28 cellular contexts compared by ENCODE assay signal in genomic region chr14:22671622-22672021, GRCh38. TPM values are rescaled to one million over a fixed set of nuclear protein-coding genes. Genes with fewer than 3 reads are reported as not detected.
A peak's percentile ranks its signal among the peaks of the same experiment; 100 is the strongest.
DNase-seq lines count a peak whose midpoint lies in the region; ATAC-seq lines count a peak whose summit lies in the region.
"Had no signal": no experiment of that assay in that cellular context is flagged by ENCODE, and none has a peak within 500 bp of the region (broad histone marks: within the 10 kb centered on the region; RNA-seq: fewer than 3 reads in every experiment).

No MANE protein-coding gene starts in this region.

- H3K27me3 Mint-ChIP-seq in activated CD8-positive, alpha-beta memory T cell treated with anti-CD3 and anti-CD28 coated beads, Interleukin-2, amount 10 ng/mL, durations not matched to agents 7 days and 5 days = peaks cover 17% of the 10 kb centered on the region
- H3K27me3 Mint-ChIP-seq in activated T-helper 17 cell treated with anti-CD3 and anti-CD28 coated beads, Interleukin-2, amount 50 U/mL, for 72 hours = peaks cover 3% of the 10 kb centered on the region

- CTCF ChIA-PET in activated CD8-positive, alpha-beta memory T cell treated with anti-CD3 and anti-CD28 coated beads, Interleukin-2, amount 10 ng/mL, durations not matched to agents 7 days and 5 days (lab: Charles Lee) = interaction anchor here (1.3 kb wide), 1 partner anchor 60 kb away, joined by 3 read pairs; no protein-coding TSS in a partner anchor

- no peaks in the 10 kb centered on the region for H3K9me3 Mint-ChIP-seq in activated CD8-positive, alpha-beta memory T cell treated with anti-CD3 and anti-CD28 coated beads, Interleukin-2, amount 10 ng/mL, durations not matched to agents 7 days and 5 days (ENCODE audit: low read depth)
- H3K9me3 Mint-ChIP-seq in activated T-helper 17 cell treated with anti-CD3 and anti-CD28 coated beads, Interleukin-2, amount 50 U/mL, for 72 hours = no peaks in the 10 kb centered on the region
- H3K9me3 Mint-ChIP-seq: activated B cell treated with CpG ODN at 0.5 μM for 24 hours; dendritic cell treated with granulocyte-macrophage colony-stimulating factor and Interleukin-4, amounts not matched to agents 40 ng/mL and 50 ng/mL, for 4 days had no signal

- H3K4me3 Mint-ChIP-seq in activated CD8-positive, alpha-beta memory T cell treated with anti-CD3 and anti-CD28 coated beads, Interleukin-2, amount 10 ng/mL, durations not matched to agents 7 days and 5 days = no peak overlapping the region
- no peak overlapping the region for H3K4me3 Mint-ChIP-seq in activated T-helper 17 cell treated with anti-CD3 and anti-CD28 coated beads, Interleukin-2, amount 50 U/mL, for 72 hours
- H3K4me3 Mint-ChIP-seq: activated B cell treated with CpG ODN at 0.5 μM for 24 hours; dendritic cell treated with granulocyte-macrophage colony-stimulating factor and Interleukin-4, amounts not matched to agents 40 ng/mL and 50 ng/mL, for 4 days; immature natural killer cell; nephron had no signal

- H3K27me3 ChIP-seq in H7 (ENCODE audit: control insufficient read depth, insufficient read depth, low read length) = no peaks in the 10 kb centered on the region
- H3K27me3 ChIP-seq: gastroesophageal sphincter, left lung, pancreas had no signal

- no peak for DNase-seq in activated CD8-positive, alpha-beta memory T cell treated with anti-CD3 and anti-CD28 coated beads, Interleukin-2, amount 10 ng/mL, durations not matched to agents 7 days and 5 days
- no peak for DNase-seq in activated CD8-positive, alpha-beta memory T cell treated with anti-CD3 and anti-CD28 coated beads, Interleukin-2, amount 50 U/mL, for 4 hours
- peak; percentile 32 for DNase-seq in stimulated activated CD8-positive, alpha-beta memory T cell treated with anti-CD3 and anti-CD28 coated beads, Interleukin-4, amount 100 ng/mL, for 48 hours
- DNase-seq in SHP77 (lab: John Stamatoyannopoulos, UW) (no peak), H7 (no peak), dedifferentiated amniotic fluid mesenchymal stem cell (ENCODE audit: extremely low spot score) (no peak)
- DNase-seq: ACHN; activated B cell treated with CpG ODN at 0.5 μM for 24 hours; activated CD8-positive, alpha-beta memory T cell treated with anti-CD3 and anti-CD28 coated beads for 24 hours; activated naive CD4-positive, alpha-beta T cell treated with anti-CD3 and anti-CD28 coated beads, Interleukin-2, amount 50 U/mL, for 16 hours; aorta; caudate nucleus; esophagus squamous epithelium; hippocampal formation; immature natural killer cell; KBM-7; left lung; NCI-H1436; pancreas; right cardiac atrium had no signal

- peak; percentile 27 for ATAC-seq in activated CD8-positive, alpha-beta memory T cell treated with anti-CD3 and anti-CD28 coated beads, Interleukin-2, amount 10 ng/mL, durations not matched to agents 7 days and 5 days
- ATAC-seq in HG02610 (IDR thresholded peaks at IDR 0.05; ENCODE audit: unreplicated experiment) = peak; percentile 65
- peak; percentile 86 for ATAC-seq in activated T-helper 17 cell treated with anti-CD3 and anti-CD28 coated beads, Interleukin-2, amount 50 U/mL, for 72 hours (replicated peaks)
- ATAC-seq: gastroesophageal sphincter, left lung, pancreas, right cardiac atrium had no signal

- H3K27ac Mint-ChIP-seq in activated CD8-positive, alpha-beta memory T cell treated with anti-CD3 and anti-CD28 coated beads, Interleukin-2, amount 10 ng/mL, durations not matched to agents 7 days and 5 days = no peak overlapping the region
- H3K27ac Mint-ChIP-seq in activated T-helper 17 cell treated with anti-CD3 and anti-CD28 coated beads, Interleukin-2, amount 50 U/mL, for 72 hours = no peak overlapping the region
- H3K27ac Mint-ChIP-seq: activated B cell treated with CpG ODN at 0.5 μM for 24 hours; dendritic cell treated with granulocyte-macrophage colony-stimulating factor and Interleukin-4, amounts not matched to agents 40 ng/mL and 50 ng/mL, for 4 days; immature natural killer cell; nephron had no signal

- H3K4me1 Mint-ChIP-seq in activated CD8-positive, alpha-beta memory T cell treated with anti-CD3 and anti-CD28 coated beads, Interleukin-2, amount 10 ng/mL, durations not matched to agents 7 days and 5 days = peaks cover 5% of the 10 kb centered on the region
- peaks cover 5% of the 10 kb centered on the region for H3K4me1 Mint-ChIP-seq in activated T-helper 17 cell treated with anti-CD3 and anti-CD28 coated beads, Interleukin-2, amount 50 U/mL, for 72 hours
- H3K4me1 Mint-ChIP-seq: activated B cell treated with CpG ODN at 0.5 μM for 24 hours, immature natural killer cell, nephron had no signal

- H3K36me3 Mint-ChIP-seq in activated CD8-positive, alpha-beta memory T cell treated with anti-CD3 and anti-CD28 coated beads, Interleukin-2, amount 10 ng/mL, durations not matched to agents 7 days and 5 days = no peaks in the 10 kb centered on the region
- H3K36me3 Mint-ChIP-seq in activated T-helper 17 cell treated with anti-CD3 and anti-CD28 coated beads, Interleukin-2, amount 50 U/mL, for 72 hours (ENCODE audit: low read depth) = no peaks in the 10 kb centered on the region
- H3K36me3 Mint-ChIP-seq: immature natural killer cell had no signal

- no peaks in the 10 kb centered on the region for H3K36me3 ChIP-seq in H7 (replicated peaks; ENCODE audit: control insufficient read depth, insufficient read depth, low read length)
- H3K36me3 ChIP-seq: esophagus squamous epithelium, gastroesophageal sphincter, left lung, pancreas had no signal

- no peak overlapping the region for H3K4me3 ChIP-seq in H7 (ENCODE audit: insufficient read depth, low read depth, low read length)
- H3K4me3 ChIP-seq: esophagus squamous epithelium, gastroesophageal sphincter, left lung, pancreas had no signal

RNA-seq across cellular contexts. Expression of gene OR6J1, which starts 27.5 kb away (rescaled TPM):
- total RNA-seq in activated CD8-positive, alpha-beta memory T cell treated with anti-CD3 and anti-CD28 coated beads, Interleukin-2, amount 10 ng/mL, durations not matched to agents 7 days and 5 days = not detected
- total RNA-seq in activated T-helper 17 cell treated with anti-CD3 and anti-CD28 coated beads, Interleukin-2, amount 50 U/mL, for 72 hours = not detected
- not detected in 2 replicates for total RNA-seq in H7 (2014; rRNA removed; shearing (Covaris generic))
- total RNA-seq: activated B cell treated with CpG ODN at 0.5 μM for 24 hours, aorta, esophagus squamous epithelium, left lung, NCI-H460, OCI-LY7, right cardiac atrium, ureter had no signal

Comparison
In these comparisons a context has a peak if more than half of its experiments do, and no peak if none do; other contexts are left out.
1. ATAC-seq: peak in every context shown above with its lines; median percentile 86 in activated T-helper 17 cell treated with anti-CD3 and anti-CD28 coated beads, Interleukin-2, amount 50 U/mL, for 72 hours; 65 in HG02610; 27 in activated CD8-positive, alpha-beta memory T cell treated with anti-CD3 and anti-CD28 coated beads, Interleukin-2, amount 10 ng/mL, durations not matched to agents 7 days and 5 days.